ENCODE assay signal across 8 cellular contexts in the genomic region with DNA sequence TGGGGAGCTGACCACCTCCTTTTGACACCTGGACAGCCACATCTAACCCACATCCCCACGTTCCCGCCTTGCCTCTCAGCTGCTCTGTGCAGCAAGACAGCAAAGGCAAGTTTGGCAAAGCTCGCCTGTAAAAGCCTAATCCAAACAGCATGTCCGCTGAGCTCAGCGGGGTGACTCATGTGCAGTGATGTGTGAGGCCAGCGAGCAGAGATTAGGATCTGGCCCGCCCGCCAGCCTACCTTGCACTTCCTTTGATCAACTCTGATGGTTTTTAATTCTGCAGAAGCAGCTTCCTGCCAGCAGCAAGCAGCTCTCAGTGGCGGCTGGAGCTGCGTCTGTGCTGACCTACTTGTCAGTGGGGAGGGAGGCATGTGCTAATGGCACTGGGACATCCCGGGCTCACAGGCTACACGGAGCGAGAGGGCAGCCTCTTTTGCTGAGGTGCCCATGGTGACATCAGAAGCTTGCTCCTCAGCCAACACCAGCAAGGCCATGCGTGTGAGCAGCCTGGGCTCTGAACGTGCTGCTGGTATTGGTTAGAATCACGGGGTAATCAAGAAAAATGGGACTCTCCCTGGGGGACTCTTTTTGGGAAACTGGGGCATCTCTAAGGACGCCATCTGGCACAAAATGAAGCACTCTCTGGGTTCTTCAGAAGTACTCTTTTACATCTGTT. TPM values are rescaled to one million over a fixed set of nuclear protein-coding genes. Genes with fewer than 3 reads are reported as not detected.
DNase-seq lines count a peak whose midpoint lies in the region; ATAC-seq and TF ChIP-seq lines count a peak whose summit lies in the region.

No MANE protein-coding gene starts in this region.

- H3K27me3 ChIP-seq in left lung = no peaks in the 10 kb centered on the region

- ATAC-seq in HG03064 (IDR thresholded peaks at IDR 0.05; ENCODE audit: low read depth, unreplicated experiment) = peak; percentile 86
- ATAC-seq in left lung = peak; percentile 93

- no peak for TF ChIP-seq CTCF in left lung (IDR thresholded peaks at IDR 0.05)

- peak; percentile 17 for TF ChIP-seq POLR2A in GM18526 (IDR thresholded peaks at IDR 0.05; ENCODE audit: extremely low read depth, insufficient read length)

- peaks cover 21 to 66% of the 10 kb centered on the region in 2 donors for H3K4me1 ChIP-seq in left lung

- peak overlapping the region; percentile 74 to 75 for H3K27ac ChIP-seq in left lung

- no peaks in the 10 kb centered on the region for H3K36me3 ChIP-seq in left lung

- intact Hi-C loops in left lung (cut with DNase I) = no loop called here

- DNase-seq in A172 (ENCODE audit: low spot score) (peak; percentile 98), NCI-H2227 (lab: John Stamatoyannopoulos, UW; ENCODE audit: unreplicated experiment) (peak; percentile 71), cerebellum (ENCODE audit: low spot score) (peak; percentile 85), left lung (peak; percentile 88 to 90)
- peak; percentile 62 to 78 for DNase-seq in activated CD4-positive, alpha-beta T cell treated with anti-CD3 and anti-CD28 coated beads for 24 hours (ENCODE audit: low read depth in 2 of 2)
- DNase-seq in stimulated activated CD4-positive, alpha-beta T cell treated with anti-CD3 and anti-CD28 coated beads, Interleukin-2, amount 100 ng/mL, for 4 hours (ENCODE audit: low read depth) = peak; percentile 82

- no peak overlapping the region for H3K4me3 ChIP-seq in left lung

- H3K9me3 ChIP-seq in left lung = no peaks in the 10 kb centered on the region

RNA-seq across cellular contexts. Expression of a gene that starts 36.0 kb away (rescaled TPM):
- 32.1 and 42.6 TPM in 2 replicates for total RNA-seq in A172 (2014; rRNA removed; shearing (Covaris generic))
- 48.5 TPM for total RNA-seq in cerebellum
- 10 to 100 TPM; 77.5 to 79.3 TPM for total RNA-seq in left lung
